9 cellular contexts compared by ENCODE assay signal in the genomic region with DNA sequence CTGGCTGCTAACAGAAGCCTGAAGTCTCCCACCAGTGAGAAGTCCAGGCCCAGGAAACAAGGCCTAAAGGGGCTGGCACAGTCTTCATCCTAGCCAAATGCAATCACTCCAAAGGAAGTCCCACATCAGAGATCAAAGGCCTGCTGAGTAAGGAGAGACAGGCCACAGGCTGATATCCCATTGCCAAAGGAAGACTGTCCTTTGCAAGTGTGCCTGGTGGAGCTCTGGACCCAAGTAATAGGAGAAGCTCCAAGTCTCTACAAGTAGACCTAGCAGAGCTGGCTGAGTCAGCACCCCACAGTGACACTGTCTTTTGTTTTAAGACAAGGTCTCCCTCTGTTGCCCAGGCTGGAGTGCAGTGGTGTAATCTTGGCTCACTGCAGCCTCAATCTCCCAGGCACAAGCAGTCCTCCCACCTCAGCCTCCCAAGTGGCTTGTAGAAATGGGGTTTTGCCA. TPM values are rescaled to one million over a fixed set of nuclear protein-coding genes. Genes with fewer than 3 reads are reported as not detected.
DNase-seq lines count a peak whose midpoint lies in the region; ATAC-seq, FAIRE-seq and TF ChIP-seq lines count a peak whose summit lies in the region.
"Had no signal": no experiment of that assay in that cellular context is flagged by ENCODE, and none has a peak within 500 bp of the region (broad histone marks: within the 10 kb centered on the region; RNA-seq: fewer than 3 reads in every experiment).

No MANE protein-coding gene starts in this region.

- intact Hi-C loops in Caco-2 (cut with micrococcal nuclease; ENCODE audit: unreplicated experiment) = loop anchor here (1.0 kb wide), 2 partner anchors 8 to 78 kb away; no protein-coding TSS in a partner anchor
- intact Hi-C loops in dendritic cell treated with granulocyte-macrophage colony-stimulating factor and Interleukin-4, amounts not matched to agents 40 ng/mL and 50 ng/mL, for 4 days (cut with micrococcal nuclease) = no loop called here
- intact Hi-C loops in pancreas (cut with DNase I) = no loop called here

- peak overlapping the region; percentile 80 for H3K4me3 Mint-ChIP-seq in Caco-2 (ENCODE audit: unreplicated experiment)
- H3K4me3 Mint-ChIP-seq in dendritic cell treated with granulocyte-macrophage colony-stimulating factor and Interleukin-4, amounts not matched to agents 40 ng/mL and 50 ng/mL, for 4 days = peak overlapping the region; percentile 99

- POLR2A ChIA-PET in Caco-2 (lab: Charles Lee) = interaction anchor here (2.5 to 2.6 kb wide), 2 partner anchors 9 to 15 kb away, joined by 21 to 37 read pairs; partner anchors contain the start of genes RPL18 and SPHK2

- H3K4me2 ChIP-seq in OCI-LY1 (ENCODE audit: low read length) (peak overlapping the region; percentile 93), osteoblast (ENCODE audit: insufficient read depth, low read length) (peak overlapping the region; percentile 30)

- FAIRE-seq in pancreas (lab: Jason Lieb, UNC) = no peak

- H3K27ac Mint-ChIP-seq in Caco-2 (ENCODE audit: unreplicated experiment) = peak overlapping the region; percentile 93
- H3K27ac Mint-ChIP-seq in dendritic cell treated with granulocyte-macrophage colony-stimulating factor and Interleukin-4, amounts not matched to agents 40 ng/mL and 50 ng/mL, for 4 days = peak overlapping the region; percentile 94

- peaks cover 48% of the 10 kb centered on the region for H3K4me1 ChIP-seq in Caco-2
- peaks cover 42% of the 10 kb centered on the region for H3K4me1 ChIP-seq in OCI-LY1 (ENCODE audit: insufficient read depth, low read length, severe bottlenecking)
- peaks cover 45% of the 10 kb centered on the region for H3K4me1 ChIP-seq in osteoblast (ENCODE audit: insufficient read depth, low read length)
- H3K4me1 ChIP-seq in pancreas = peaks cover 13 to 19% (median 19%) of the 10 kb centered on the region in 3 donors

- no peaks in the 10 kb centered on the region for H3K9me2 ChIP-seq in OCI-LY1 (ENCODE audit: low read depth, low read length)

- 0 out of 2 replicates have a peak, but pooled peaks cover 1% of the 10 kb centered on the region for H3K36me3 ChIP-seq in Caco-2 (ENCODE audit: control insufficient read depth, insufficient read depth, low read length)
- H3K36me3 ChIP-seq in OCI-LY1 (ENCODE audit: insufficient read depth, low read length) = peaks cover 17% of the 10 kb centered on the region
- H3K36me3 ChIP-seq in osteoblast (ENCODE audit: insufficient read depth, low read length) = no peaks in the 10 kb centered on the region
- H3K36me3 ChIP-seq in pancreas = peaks cover 0 to 11% (median 0%) of the 10 kb centered on the region in 3 donors

- H2AFZ ChIP-seq in OCI-LY1 (ENCODE audit: low read length) = no peak overlapping the region
- H2AFZ ChIP-seq in osteoblast (ENCODE audit: low read length) = no peak overlapping the region

- TF ChIP-seq CTCF in Caco-2 (IDR thresholded peaks at IDR 0.05; ENCODE audit: insufficient read depth in 1 of 2, low read depth in 1 of 2, low read length in 1 of 2, severe bottlenecking in 1 of 2, unreplicated experiment in 1 of 2) = no peak
- TF ChIP-seq CTCF in OCI-LY1 (IDR thresholded peaks at IDR 0.05; ENCODE audit: low read length) = no peak
- TF ChIP-seq CTCF in osteoblast (IDR thresholded peaks at IDR 0.05; ENCODE audit: extremely low read depth, low read depth, low read length) = no peak
- TF ChIP-seq CTCF in pancreas (IDR thresholded peaks at IDR 0.05) = no peak

- ATAC-seq in pancreas (no peak), HG02623 (IDR thresholded peaks at IDR 0.05; ENCODE audit: unreplicated experiment) (no peak), left lobe of liver (no peak), GM21619 (IDR thresholded peaks at IDR 0.05; ENCODE audit: unreplicated experiment) (no peak)

- H3F3A ChIP-seq in OCI-LY1 (ENCODE audit: insufficient read depth, low read length) = 0 out of 2 replicates have a peak, but pooled peaks cover 5% of the 10 kb centered on the region

- H3K9ac ChIP-seq in OCI-LY1 (ENCODE audit: low read length) = peak overlapping the region; percentile 82; the same call in 1 of the 2 replicates

- BruUV-seq in Caco-2 (replicated peaks; lab: Mats Ljungman, UMichigan) = no TSS peak

- H3K27ac ChIP-seq in OCI-LY1 (ENCODE audit: low read depth, low read length, poor library complexity, severe bottlenecking) (peak overlapping the region; percentile 86), osteoblast (ENCODE audit: low read depth, low read length) (peak overlapping the region; percentile 32), pancreas (no peak overlapping the region)

- H3K4me3 ChIP-seq in Caco-2 (ENCODE audit: low read depth, low read length) (no peak overlapping the region), OCI-LY1 (ENCODE audit: low read depth, low read length, poor library complexity, severe bottlenecking) (peak overlapping the region; percentile 84), osteoblast (ENCODE audit: insufficient read depth, low read length) (no peak overlapping the region), pancreas (no peak overlapping the region)

- no peaks in the 10 kb centered on the region for H3K9me3 ChIP-seq in Caco-2
- no peaks in the 10 kb centered on the region for H3K9me3 ChIP-seq in OCI-LY1 (ENCODE audit: low read length)
- no peaks in the 10 kb centered on the region for H3K9me3 ChIP-seq in osteoblast (ENCODE audit: low read depth, low read length)
- H3K9me3 ChIP-seq in pancreas = no peaks in the 10 kb centered on the region

- peaks cover 29% of the 10 kb centered on the region for H3K4me1 Mint-ChIP-seq in Caco-2 (ENCODE audit: low read depth, unreplicated experiment)
- peaks cover 71% of the 10 kb centered on the region for H3K4me1 Mint-ChIP-seq in dendritic cell treated with granulocyte-macrophage colony-stimulating factor and Interleukin-4, amounts not matched to agents 40 ng/mL and 50 ng/mL, for 4 days (ENCODE audit: low read depth)

- H4K20me1 ChIP-seq in OCI-LY1 (ENCODE audit: insufficient read depth, low read length) (no peaks in the 10 kb centered on the region), osteoblast (ENCODE audit: insufficient read depth, low read length) (no peaks in the 10 kb centered on the region)

- no peaks in the 10 kb centered on the region for H3K27me3 Mint-ChIP-seq in Caco-2 (ENCODE audit: insufficient read depth, unreplicated experiment)
- H3K27me3 Mint-ChIP-seq in dendritic cell treated with granulocyte-macrophage colony-stimulating factor and Interleukin-4, amounts not matched to agents 40 ng/mL and 50 ng/mL, for 4 days = no peaks in the 10 kb centered on the region

- H3K79me2 ChIP-seq in OCI-LY1 (ENCODE audit: insufficient read depth, low read length) = no peaks in the 10 kb centered on the region
- H3K79me2 ChIP-seq in osteoblast (ENCODE audit: insufficient read depth, low read length) = no peaks in the 10 kb centered on the region

- CTCF ChIA-PET in Caco-2 (lab: Charles Lee) = interaction anchor here (0.7 kb wide), 1 partner anchor 73 kb away, joined by 3 read pairs; no protein-coding TSS in a partner anchor

- H3K27me3 ChIP-seq in Caco-2 (replicated peaks; ENCODE audit: control insufficient read depth, insufficient read depth, low read length) (no peaks in the 10 kb centered on the region), OCI-LY1 (ENCODE audit: insufficient read depth, low read length) (no peaks in the 10 kb centered on the region), osteoblast (ENCODE audit: insufficient read depth, low read length) (peaks cover 5% of the 10 kb centered on the region), pancreas (no peaks in the 10 kb centered on the region)

- no peaks in the 10 kb centered on the region for H3K9me3 Mint-ChIP-seq in Caco-2 (ENCODE audit: unreplicated experiment)
- no peaks in the 10 kb centered on the region for H3K9me3 Mint-ChIP-seq in dendritic cell treated with granulocyte-macrophage colony-stimulating factor and Interleukin-4, amounts not matched to agents 40 ng/mL and 50 ng/mL, for 4 days

- H3K36me3 Mint-ChIP-seq in Caco-2 (ENCODE audit: insufficient read depth, unreplicated experiment) = peaks cover 83% of the 10 kb centered on the region
- H3K36me3 Mint-ChIP-seq in dendritic cell treated with granulocyte-macrophage colony-stimulating factor and Interleukin-4, amounts not matched to agents 40 ng/mL and 50 ng/mL, for 4 days (ENCODE audit: low read depth) = peaks cover 85% of the 10 kb centered on the region

- DNase-seq in Caco-2 = peak in 1 of 2 experiments; percentile 48
- peak; percentile 83 for DNase-seq in osteoblast (ENCODE audit: insufficient read length, low spot score, missing footprints)
- no peak for DNase-seq in pancreas
- DNase-seq in left lobe of liver (ENCODE audit: low spot score) = no peak
- DNase-seq: activated T-cell treated with anti-CD3 and anti-CD28 coated beads, Interleukin-2, amount 50 U/mL, for 1 hour had no signal

RNA-seq across cellular contexts. Expression of gene DBP, which starts 4.5 kb away (rescaled TPM):
- total RNA-seq in Caco-2 (2022) (17.4 and 17.7 TPM in 2 replicates), osteoblast (14.5 and 18.3 TPM in 2 replicates), pancreas (1 to 10 TPM; 3.3 to 8.3 (median 6.5) TPM), left lobe of liver (11.4 TPM)
- polyA plus RNA-seq in pancreas = 10 to 100 TPM in 1 of 2 donors, 1 to 10 TPM in 1; 4.7 to 11.4 TPM

RNA-seq across cellular contexts. Expression of gene CA11, which starts 13.3 kb away (rescaled TPM):
- total RNA-seq in Caco-2 (2022) (10.5 and 15.9 TPM in 2 replicates), osteoblast (1.8 and 2.7 TPM in 2 replicates), pancreas (1 to 10 TPM; 2.6 to 6.2 (median 4.5) TPM), left lobe of liver (1.7 TPM)
- polyA plus RNA-seq in pancreas = 10 to 100 TPM; 10.2 to 15.2 TPM

RNA-seq across cellular contexts. Expression of gene SPHK2, which starts 13.4 kb away (rescaled TPM):
- total RNA-seq in Caco-2 (2022) (134 and 140 TPM in 2 replicates), osteoblast (13.0 and 13.3 TPM in 2 replicates), pancreas (10 to 100 TPM in 1 of 6 donors, 1 to 10 TPM in 5; 4.3 to 11.0 (median 6.6) TPM), left lobe of liver (41.6 TPM)
- 10 to 100 TPM; 15.9 to 24.0 TPM for polyA plus RNA-seq in pancreas

RNA-seq across cellular contexts. Expression of gene RPL18, which starts 13.7 kb away (rescaled TPM):
- 1,812 and 1,896 TPM in 2 replicates for total RNA-seq in Caco-2 (2022)
- total RNA-seq in osteoblast = 1,357 and 1,526 TPM in 2 replicates
- 1,000 to 10,000 TPM in 4 of 6 donors, 100 to 1,000 TPM in 2; 881 to 1,605 (median 1,071) TPM for total RNA-seq in pancreas
- 1,000 to 10,000 TPM; 1,358 to 2,344 TPM for polyA plus RNA-seq in pancreas
- 401 TPM for total RNA-seq in left lobe of liver

RNA-seq across cellular contexts. Expression of gene FAM83E, which starts 17.8 kb away (rescaled TPM):
- 5.8 and 6.8 TPM in 2 replicates for total RNA-seq in Caco-2 (2022)
- total RNA-seq in osteoblast = 0.29 TPM in 1 of 2 replicates, not detected in the other
- 1 to 10 TPM; 1.2 to 2.9 (median 2.6) TPM for total RNA-seq in pancreas
- polyA plus RNA-seq in pancreas = 1 to 10 TPM; 1.8 to 3.4 TPM
- 0.18 TPM for total RNA-seq in left lobe of liver

Comparison
In these comparisons a context has a peak if more than half of its experiments do, and no peak if none do; other contexts are left out.
1. H3K27ac ChIP-seq: peak in OCI-LY1 (single experiment) and osteoblast (single experiment); none in pancreas (0 of 4).